ENCODE assay signal across 28 cellular contexts in genomic region chr1:3091334-3091733, GRCh38. TPM values are rescaled to one million over a fixed set of nuclear protein-coding genes. Genes with fewer than 3 reads are reported as not detected.
"Had no signal": no experiment of that assay in that cellular context is flagged by ENCODE, and none has a peak within 500 bp of the region (broad histone marks: within the 10 kb centered on the region; RNA-seq: fewer than 3 reads in every experiment).

No MANE protein-coding gene starts in this region.

- H3K4me1 ChIP-seq: colonic mucosa, esophagus muscularis mucosa, esophagus squamous epithelium, foreskin keratinocyte, gastrocnemius medialis, gastroesophageal sphincter had no signal

- H3K27me3 ChIP-seq: colonic mucosa, foreskin keratinocyte, heart right ventricle had no signal

- FAIRE-seq: colon, endometrium, endothelial cell of umbilical vein, frontal cortex had no signal

- DNase-seq: colonic mucosa; cortex of kidney; dermis blood vessel endothelial cell; dorsolateral prefrontal cortex; effector CD4-positive, alpha-beta T cell; effector CD8-positive, alpha-beta T cell; effector memory CD4-positive, alpha-beta T cell; effector memory CD8-positive, alpha-beta T cell; endodermal cell; erythroblast; esophagus squamous epithelium; foreskin fibroblast; foreskin keratinocyte; foreskin melanocyte; gastrocnemius medialis; glutamatergic neuron; head of caudate nucleus; heart left ventricle; heart right ventricle had no signal

- H3K4me3 ChIP-seq: colonic mucosa, coronary artery, dorsolateral prefrontal cortex, esophagus muscularis mucosa, esophagus squamous epithelium, gastrocnemius medialis, gastroesophageal sphincter, heart left ventricle, heart right ventricle had no signal

- H3K36me3 ChIP-seq: colonic mucosa, esophagus muscularis mucosa, esophagus squamous epithelium, gastrocnemius medialis, gastroesophageal sphincter, heart left ventricle, heart right ventricle had no signal

- H3K27ac ChIP-seq: colonic mucosa, coronary artery, dorsolateral prefrontal cortex, epithelial cell of prostate, esophagus muscularis mucosa, esophagus squamous epithelium, foreskin keratinocyte, gastrocnemius medialis, gastroesophageal sphincter, heart left ventricle, heart right ventricle had no signal

- H3K9me3 ChIP-seq: colonic mucosa, esophagus muscularis mucosa, esophagus squamous epithelium, gastrocnemius medialis, gastroesophageal sphincter, heart left ventricle, heart right ventricle had no signal

RNA-seq across cellular contexts. Expression of gene PRDM16, which starts 22.3 kb away (rescaled TPM):
- total RNA-seq: dermis blood vessel endothelial cell, dermis microvascular lymphatic vessel endothelial cell, endothelial cell of umbilical vein had no signal
- polyA plus RNA-seq: endothelial cell of umbilical vein had no signal
